1 cellular context compared by ENCODE assay signal in the genomic region with DNA sequence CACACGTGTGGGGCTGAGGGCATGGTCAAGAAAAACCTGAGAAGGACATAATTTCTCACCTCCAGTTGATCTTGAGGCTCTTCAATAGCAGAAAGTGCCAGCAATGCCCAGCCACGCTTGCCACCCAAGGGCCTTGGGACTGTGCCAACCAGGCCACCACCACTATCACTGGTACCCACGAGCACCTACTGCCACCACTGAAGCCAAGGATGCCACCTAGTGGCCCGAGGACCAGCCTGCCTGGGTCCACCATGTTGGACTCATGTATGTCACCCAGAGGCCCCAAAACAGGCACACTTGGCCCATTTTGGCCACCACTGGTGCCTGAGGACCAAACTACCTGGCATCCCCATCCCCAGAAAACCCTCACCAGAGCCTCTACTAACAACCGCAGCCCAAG.
TF ChIP-seq lines count a peak whose summit lies in the region.

No MANE protein-coding gene starts in this region.

TF ChIP-seq in HEK293T, 16 proteins besides CTCF, POLR2A, EP300 and RAD21 (continued from another document):
- TF ChIP-seq, protein P1, sequence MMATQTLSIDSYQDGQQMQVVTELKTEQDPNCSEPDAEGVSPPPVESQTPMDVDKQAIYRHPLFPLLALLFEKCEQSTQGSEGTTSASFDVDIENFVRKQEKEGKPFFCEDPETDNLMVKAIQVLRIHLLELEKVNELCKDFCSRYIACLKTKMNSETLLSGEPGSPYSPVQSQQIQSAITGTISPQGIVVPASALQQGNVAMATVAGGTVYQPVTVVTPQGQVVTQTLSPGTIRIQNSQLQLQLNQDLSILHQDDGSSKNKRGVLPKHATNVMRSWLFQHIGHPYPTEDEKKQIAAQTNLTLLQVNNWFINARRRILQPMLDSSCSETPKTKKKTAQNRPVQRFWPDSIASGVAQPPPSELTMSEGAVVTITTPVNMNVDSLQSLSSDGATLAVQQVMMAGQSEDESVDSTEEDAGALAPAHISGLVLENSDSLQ (IDR thresholded peaks at IDR 0.05): no peak
- TF ChIP-seq ZNF384 (IDR thresholded peaks at IDR 0.05) (no peak), BHLHE40 (IDR thresholded peaks at IDR 0.05; ENCODE audit: borderline replicate concordance) (no peak)
